ENCODE assay signal across 16 cellular contexts in the genomic region with DNA sequence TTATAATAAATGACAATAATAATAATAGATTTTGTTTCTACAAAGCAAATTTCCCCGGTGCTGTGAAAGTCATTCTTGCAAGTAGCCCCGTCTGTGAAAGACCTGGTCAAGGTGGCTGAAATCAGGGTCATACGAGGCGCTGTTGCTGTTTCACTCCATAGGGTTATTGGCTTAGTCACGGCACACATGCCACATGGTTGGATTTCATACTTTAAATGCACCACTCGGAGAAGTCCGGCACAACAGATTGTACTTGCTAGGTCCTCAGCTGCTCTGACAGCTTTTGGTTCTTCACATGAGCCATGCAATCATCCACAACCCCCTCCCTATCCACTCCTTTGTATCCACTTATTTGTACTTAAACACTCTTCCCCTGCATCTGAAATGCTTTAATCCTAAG.
"Had no signal": no experiment of that assay in that cellular context is flagged by ENCODE, and none has a peak within 500 bp of the region (broad histone marks: within the 10 kb centered on the region; RNA-seq: fewer than 3 reads in every experiment).

No MANE protein-coding gene starts in this region.

- ATAC-seq: natural killer cell; stimulated activated naive CD8-positive, alpha-beta T cell treated with anti-CD3 and anti-CD28 coated beads, Interleukin-15, amount 100 ng/mL, for 72 hours had no signal

- H3K4me3 ChIP-seq: hepatocyte, lung, testis, upper lobe of right lung had no signal

- H3K27me3 ChIP-seq: hepatocyte, testis, upper lobe of right lung had no signal

- H3K27ac Mint-ChIP-seq: activated naive CD8-positive, alpha-beta T cell; activated T-helper 1 cell treated with anti-CD3 and anti-CD28 coated beads, Interleukin-12 subunit alpha, Interleukin-12 subunit beta, Interleukin-2, Interleukin-4 antibody, amounts not matched to agents 30 ng/mL and 10 ng/mL and 1 ng/mL, durations not matched to agents 14 hours and 24 hours and 36 hours; natural killer cell; stimulated activated naive CD8-positive, alpha-beta T cell treated with anti-CD3 and anti-CD28 coated beads, Interleukin-15, amount 100 ng/mL, for 72 hours had no signal

- H3K36me3 Mint-ChIP-seq: activated naive CD8-positive, alpha-beta T cell; natural killer cell had no signal

- H3K27ac ChIP-seq: hepatocyte, testis, upper lobe of right lung had no signal

- H3K9me3 ChIP-seq: testis, upper lobe of right lung had no signal

- H3K4me1 Mint-ChIP-seq: natural killer cell; stimulated activated naive CD8-positive, alpha-beta T cell treated with anti-CD3 and anti-CD28 coated beads, Interleukin-15, amount 100 ng/mL, for 72 hours had no signal

- H3K9me3 Mint-ChIP-seq: activated T-helper 1 cell treated with anti-CD3 and anti-CD28 coated beads, Interleukin-12 subunit alpha, Interleukin-12 subunit beta, Interleukin-2, Interleukin-4 antibody, amounts not matched to agents 30 ng/mL and 10 ng/mL and 1 ng/mL, durations not matched to agents 14 hours and 24 hours and 36 hours; stimulated activated naive CD8-positive, alpha-beta T cell treated with anti-CD3 and anti-CD28 coated beads, Interleukin-15, amount 100 ng/mL, for 72 hours had no signal

- DNase-seq: activated CD4-positive, alpha-beta T cell treated with anti-CD3 and anti-CD28 coated beads, Interleukin-2, amount 50 U/mL, for 4 hours; left colon; natural killer cell; posterior cingulate gyrus; retina; stimulated activated CD4-positive, alpha-beta T cell treated with anti-CD3 and anti-CD28 coated beads, Interleukin-15, amount 100 ng/mL, for 24 hours; stimulated activated CD4-positive, alpha-beta T cell treated with anti-CD3 and anti-CD28 coated beads, Interleukin-2, amount 100 ng/mL, for 48 hours; stimulated activated naive CD8-positive, alpha-beta T cell treated with anti-CD3 and anti-CD28 coated beads, Interleukin-15, amount 100 ng/mL, for 72 hours; T-helper 2 cell; testis; upper lobe of right lung had no signal

- H3K4me1 ChIP-seq: testis, upper lobe of right lung had no signal

- H3K4me3 Mint-ChIP-seq: activated naive CD8-positive, alpha-beta T cell; activated T-helper 1 cell treated with anti-CD3 and anti-CD28 coated beads, Interleukin-12 subunit alpha, Interleukin-12 subunit beta, Interleukin-2, Interleukin-4 antibody, amounts not matched to agents 30 ng/mL and 10 ng/mL and 1 ng/mL, durations not matched to agents 14 hours and 24 hours and 36 hours; natural killer cell; stimulated activated naive CD8-positive, alpha-beta T cell treated with anti-CD3 and anti-CD28 coated beads, Interleukin-15, amount 100 ng/mL, for 72 hours had no signal

- FAIRE-seq: islet of Langerhans had no signal
